In the genomic region with DNA sequence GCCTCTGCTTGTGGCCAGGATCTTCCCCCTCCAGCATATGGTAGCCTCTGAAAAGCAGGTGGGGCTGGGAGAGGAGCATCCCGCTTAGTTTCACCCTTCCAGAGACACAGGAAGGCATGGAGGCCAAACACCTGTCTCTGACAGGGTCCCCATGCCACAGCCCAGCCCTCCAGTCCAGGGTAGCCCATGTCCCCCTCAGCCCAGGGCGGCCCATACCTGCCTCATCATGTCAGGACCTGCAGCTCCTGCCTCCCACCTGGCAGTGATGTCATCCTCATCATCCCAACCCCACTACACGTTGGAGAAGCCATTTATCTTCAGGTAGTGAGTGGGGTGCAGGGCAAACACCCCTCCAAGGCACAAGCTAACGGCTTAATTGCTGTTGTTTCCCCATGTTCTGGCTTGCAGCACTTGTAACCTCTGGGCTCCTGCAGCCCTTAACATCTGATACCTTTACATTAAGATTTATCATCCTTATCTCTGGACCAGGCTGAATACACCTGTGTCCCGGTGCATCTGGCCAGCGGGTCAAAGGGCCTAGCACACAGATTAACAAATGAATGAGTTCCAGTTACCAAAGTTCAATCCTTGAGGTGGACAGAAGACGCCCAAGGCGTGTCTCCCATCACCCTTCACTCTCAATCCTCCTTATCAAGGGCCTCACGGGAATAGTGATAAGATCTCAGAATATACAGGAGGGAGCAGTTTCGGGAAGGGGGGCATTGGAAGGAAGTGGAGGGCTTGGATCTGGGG, we compare ENCODE assay signal across 8 cellular contexts. TPM values are rescaled to one million over a fixed set of nuclear protein-coding genes. Genes with fewer than 3 reads are reported as not detected.
DNase-seq lines count a peak whose midpoint lies in the region; ATAC-seq and FAIRE-seq lines count a peak whose summit lies in the region.

No MANE protein-coding gene starts in this region.

- peak overlapping the region; percentile 81 for H3K4me2 ChIP-seq in neuronal stem cell (ENCODE audit: insufficient read depth, low read length, poor library complexity, severe bottlenecking)

- H3K4me1 Mint-ChIP-seq in effector memory CD8-positive, alpha-beta T cell (ENCODE audit: low read depth in 2 of 2) = peaks cover 14 to 23% of the 10 kb centered on the region in 2 donors

- H2AFZ ChIP-seq in neuronal stem cell (ENCODE audit: low read length) = peak overlapping the region; percentile 90

- peaks cover 12% of the 10 kb centered on the region in 2 donors for H3K4me1 ChIP-seq in neuronal stem cell (ENCODE audit: control insufficient read depth in 2 of 2, insufficient read depth in 1 of 2, low read depth in 1 of 2, low read length in 2 of 2)

- H3K4me3 ChIP-seq in neuronal stem cell (ENCODE audit: low read length in 2 of 2) = peak overlapping the region; percentile 73 to 88

- H3K79me1 ChIP-seq in neuronal stem cell (ENCODE audit: low read depth, low read length) = no peaks in the 10 kb centered on the region

- peaks cover 5% of the 10 kb centered on the region for H3K36me3 Mint-ChIP-seq in effector memory CD8-positive, alpha-beta T cell (ENCODE audit: insufficient read depth)

- H3K4me3 Mint-ChIP-seq in effector memory CD8-positive, alpha-beta T cell = peak overlapping the region; percentile 90 to 92

- no peak overlapping the region for H3K27ac ChIP-seq in neuronal stem cell (replicated peaks; ENCODE audit: low read length)

- peaks cover under 1 to 4% of the 10 kb centered on the region in 2 donors for H3K9me3 ChIP-seq in neuronal stem cell (replicated peaks in 1 of 2; ENCODE audit: control insufficient read depth in 2 of 2, insufficient read depth in 1 of 2, low read depth in 1 of 2, low read length in 2 of 2)

- no peak overlapping the region for H2BK120ac ChIP-seq in neuronal stem cell (ENCODE audit: low read depth, low read length)

- H3K4ac ChIP-seq in neuronal stem cell (ENCODE audit: low read length) = no peak overlapping the region

- peak overlapping the region; percentile 85 for H3K18ac ChIP-seq in neuronal stem cell (ENCODE audit: low read length)

- DNase-seq in COLO668 (lab: John Stamatoyannopoulos, UW; ENCODE audit: unreplicated experiment) = peak; percentile 28
- DNase-seq in NCI-H69 (lab: John Stamatoyannopoulos, UW) = peak; percentile 54
- DNase-seq in effector memory CD8-positive, alpha-beta T cell = no peak
- DNase-seq in neuronal stem cell (ENCODE audit: low spot score) = no peak
- DNase-seq in NK-92 treated with Interleukin-12 subunit alpha and Interleukin-12 subunit beta, amount 100 ng/mL, for 24 hours (lab: John Stamatoyannopoulos, UW) = no peak
- no peak for DNase-seq in RCC 7860 (ENCODE audit: low spot score)
- no peak for DNase-seq in HT-29 (ENCODE audit: low spot score)

- WGBS in neuronal stem cell (ENCODE audit: extremely low coverage in 2 of 2, insufficient read length in 2 of 2, insufficient replicate concordance in 1 of 2), 2 donors = no CpG with 5 or more reads among the region's 10 CpGs

- H2BK12ac ChIP-seq in neuronal stem cell (ENCODE audit: low read length) = no peak overlapping the region

- H3K27me3 Mint-ChIP-seq in effector memory CD8-positive, alpha-beta T cell = peaks cover 0 to 28% of the 10 kb centered on the region in 2 donors

- no peak overlapping the region for H4K8ac ChIP-seq in neuronal stem cell (ENCODE audit: low read depth, low read length)

- no peak overlapping the region for H3K14ac ChIP-seq in neuronal stem cell (ENCODE audit: low read length)

- H3K36me3 ChIP-seq in neuronal stem cell (replicated peaks in 1 of 2; ENCODE audit: control insufficient read depth in 2 of 2, insufficient read depth in 2 of 2, low read length in 2 of 2) = peaks cover 0 to 5% of the 10 kb centered on the region in 2 donors

- H3K23ac ChIP-seq in neuronal stem cell (ENCODE audit: low read depth, low read length, poor library complexity) = peak overlapping the region; percentile 90

- no peak overlapping the region for H4K91ac ChIP-seq in neuronal stem cell (ENCODE audit: low read depth, low read length, poor library complexity)

- H2BK15ac ChIP-seq in neuronal stem cell (ENCODE audit: low read length) = no peak overlapping the region

- no peak for FAIRE-seq in RCC 7860 (lab: Jason Lieb, UNC)

- peak overlapping the region in 1 of 2 donors; percentile 86 for H3K27ac Mint-ChIP-seq in effector memory CD8-positive, alpha-beta T cell

- peak overlapping the region; percentile 22 for H2AK5ac ChIP-seq in neuronal stem cell (ENCODE audit: low read depth, low read length)

- H3K27me3 ChIP-seq in neuronal stem cell (ENCODE audit: control insufficient read depth in 3 of 3, insufficient read depth in 3 of 3, low read depth in 1 of 3, low read length in 3 of 3) = peaks cover 0 to 2% (median 0%) of the 10 kb centered on the region in 3 experiments

- H2BK5ac ChIP-seq in neuronal stem cell (ENCODE audit: low read length) = no peak overlapping the region

- peaks cover 0 to 14% of the 10 kb centered on the region in 2 donors for H3K9me3 Mint-ChIP-seq in effector memory CD8-positive, alpha-beta T cell

- peak overlapping the region; percentile 96 for H3K9ac ChIP-seq in neuronal stem cell (ENCODE audit: low read depth, low read length, poor library complexity)

- no peak for ATAC-seq in effector memory CD8-positive, alpha-beta T cell (replicated peaks)
- ATAC-seq in GM19452 (IDR thresholded peaks at IDR 0.05; ENCODE audit: unreplicated experiment) = no peak

RNA-seq across cellular contexts. Expression of gene ZNF175, which starts 22.2 kb away (rescaled TPM):
- polyA plus RNA-seq in neuronal stem cell (2013, experiment 1 of 2) = 4.0 TPM
- polyA plus RNA-seq in neuronal stem cell (2013, experiment 2 of 2) = 4.4 TPM
- 1.1 and 1.8 TPM in 2 replicates for total RNA-seq in HT-29 (2014; rRNA removed; shearing (Covaris generic))

RNA-seq across cellular contexts. Expression of gene SIGLEC5, which starts 36.9 kb away (rescaled TPM):
- not detected for polyA plus RNA-seq in neuronal stem cell (2013, experiment 1 of 2)
- not detected for polyA plus RNA-seq in neuronal stem cell (2013, experiment 2 of 2)
- not detected in 2 replicates for total RNA-seq in HT-29 (2014; rRNA removed; shearing (Covaris generic))

RNA-seq across cellular contexts. Expression of gene SIGLEC14, which starts 53.3 kb away (rescaled TPM):
- polyA plus RNA-seq in neuronal stem cell (2013, experiment 1 of 2) = 0.01 TPM
- not detected for polyA plus RNA-seq in neuronal stem cell (2013, experiment 2 of 2)
- not detected in 2 replicates for total RNA-seq in HT-29 (2014; rRNA removed; shearing (Covaris generic))

Comparison
In these comparisons a context has a peak if more than half of its experiments do, and no peak if none do; other contexts are left out.
1. DNase-seq: peak in COLO668 (single experiment) and NCI-H69 (single experiment); none in effector memory CD8-positive, alpha-beta T cell (0 of 3), neuronal stem cell (single experiment), NK-92 treated with Interleukin-12 subunit alpha and Interleukin-12 subunit beta, amount 100 ng/mL, for 24 hours (single experiment), RCC 7860 (single experiment) and HT-29 (single experiment).